1 cellular context compared by ENCODE assay signal in the genomic region with DNA sequence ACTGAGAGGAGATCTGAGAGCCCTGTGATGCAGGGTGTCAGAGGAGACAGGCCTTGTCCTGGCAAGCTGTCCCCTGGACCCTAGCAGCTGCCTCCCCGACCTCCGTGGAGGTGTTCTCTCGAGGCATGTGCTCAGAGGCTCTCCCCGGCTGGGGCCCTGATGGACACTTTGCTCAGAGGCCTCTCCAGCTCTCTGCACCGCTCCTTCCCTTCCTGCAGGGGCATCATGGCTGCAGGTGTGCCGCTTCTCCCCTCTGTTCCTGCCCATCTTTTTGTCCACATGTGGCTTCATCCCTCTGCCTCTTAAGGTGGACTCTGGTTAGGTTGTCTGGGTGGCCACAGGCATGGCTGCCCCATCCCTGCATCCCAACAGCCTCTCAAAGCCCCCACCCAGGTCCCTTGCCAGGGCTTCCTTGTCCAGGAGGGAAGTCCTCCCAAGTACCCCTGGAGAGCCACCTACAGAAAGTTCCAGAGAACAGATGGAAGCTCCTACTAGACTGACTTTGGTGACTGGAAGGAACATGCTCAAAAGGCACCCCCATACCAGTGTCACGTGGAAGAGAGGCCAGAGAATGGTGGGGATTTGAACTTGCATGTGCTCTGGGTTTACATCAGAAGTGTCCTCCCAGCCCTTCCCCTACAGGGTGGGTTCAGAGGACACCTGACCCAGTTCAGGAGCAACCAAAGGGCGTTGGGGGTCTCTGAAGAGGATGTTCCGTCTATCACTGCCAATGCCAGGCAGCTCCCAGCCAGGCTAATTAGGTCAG.
TF ChIP-seq lines count a peak whose summit lies in the region.

No MANE protein-coding gene starts in this region.

TF ChIP-seq in GM12878, 131 proteins besides CTCF, POLR2A, EP300 and RAD21 (continued from another document):
- TF ChIP-seq, protein P1, sequence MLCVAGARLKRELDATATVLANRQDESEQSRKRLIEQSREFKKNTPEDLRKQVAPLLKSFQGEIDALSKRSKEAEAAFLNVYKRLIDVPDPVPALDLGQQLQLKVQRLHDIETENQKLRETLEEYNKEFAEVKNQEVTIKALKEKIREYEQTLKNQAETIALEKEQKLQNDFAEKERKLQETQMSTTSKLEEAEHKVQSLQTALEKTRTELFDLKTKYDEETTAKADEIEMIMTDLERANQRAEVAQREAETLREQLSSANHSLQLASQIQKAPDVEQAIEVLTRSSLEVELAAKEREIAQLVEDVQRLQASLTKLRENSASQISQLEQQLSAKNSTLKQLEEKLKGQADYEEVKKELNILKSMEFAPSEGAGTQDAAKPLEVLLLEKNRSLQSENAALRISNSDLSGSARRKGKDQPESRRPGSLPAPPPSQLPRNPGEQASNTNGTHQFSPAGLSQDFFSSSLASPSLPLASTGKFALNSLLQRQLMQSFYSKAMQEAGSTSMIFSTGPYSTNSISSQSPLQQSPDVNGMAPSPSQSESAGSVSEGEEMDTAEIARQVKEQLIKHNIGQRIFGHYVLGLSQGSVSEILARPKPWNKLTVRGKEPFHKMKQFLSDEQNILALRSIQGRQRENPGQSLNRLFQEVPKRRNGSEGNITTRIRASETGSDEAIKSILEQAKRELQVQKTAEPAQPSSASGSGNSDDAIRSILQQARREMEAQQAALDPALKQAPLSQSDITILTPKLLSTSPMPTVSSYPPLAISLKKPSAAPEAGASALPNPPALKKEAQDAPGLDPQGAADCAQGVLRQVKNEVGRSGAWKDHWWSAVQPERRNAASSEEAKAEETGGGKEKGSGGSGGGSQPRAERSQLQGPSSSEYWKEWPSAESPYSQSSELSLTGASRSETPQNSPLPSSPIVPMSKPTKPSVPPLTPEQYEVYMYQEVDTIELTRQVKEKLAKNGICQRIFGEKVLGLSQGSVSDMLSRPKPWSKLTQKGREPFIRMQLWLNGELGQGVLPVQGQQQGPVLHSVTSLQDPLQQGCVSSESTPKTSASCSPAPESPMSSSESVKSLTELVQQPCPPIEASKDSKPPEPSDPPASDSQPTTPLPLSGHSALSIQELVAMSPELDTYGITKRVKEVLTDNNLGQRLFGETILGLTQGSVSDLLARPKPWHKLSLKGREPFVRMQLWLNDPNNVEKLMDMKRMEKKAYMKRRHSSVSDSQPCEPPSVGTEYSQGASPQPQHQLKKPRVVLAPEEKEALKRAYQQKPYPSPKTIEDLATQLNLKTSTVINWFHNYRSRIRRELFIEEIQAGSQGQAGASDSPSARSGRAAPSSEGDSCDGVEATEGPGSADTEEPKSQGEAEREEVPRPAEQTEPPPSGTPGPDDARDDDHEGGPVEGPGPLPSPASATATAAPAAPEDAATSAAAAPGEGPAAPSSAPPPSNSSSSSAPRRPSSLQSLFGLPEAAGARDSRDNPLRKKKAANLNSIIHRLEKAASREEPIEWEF (IDR thresholded peaks at IDR 0.05; ENCODE audit: insufficient replicate concordance, low read depth, low read length): no peak
- no peak for TF ChIP-seq FOXM1 (IDR thresholded peaks at IDR 0.05; ENCODE audit: low read depth, low read length)
- no peak for TF ChIP-seq ZNF24 (IDR thresholded peaks at IDR 0.05)
- TF ChIP-seq WRNIP1 (IDR thresholded peaks at IDR 0.05; ENCODE audit: borderline replicate concordance, low read depth, low read length): no peak
